Comparison of ENCODE assay signal across 19 cellular contexts in genomic region chr19:5289060-5289990, GRCh38. TPM values are rescaled to one million over a fixed set of nuclear protein-coding genes. Genes with fewer than 3 reads are reported as not detected.
DNase-seq lines count a peak whose midpoint lies in the region; ATAC-seq and TF ChIP-seq lines count a peak whose summit lies in the region.
"Had no signal": no experiment of that assay in that cellular context is flagged by ENCODE, and none has a peak within 500 bp of the region (broad histone marks: within the 10 kb centered on the region; RNA-seq: fewer than 3 reads in every experiment).

No MANE protein-coding gene starts in this region.

- POLR2A ChIA-PET in SK-N-SH (lab: Yijun Ruan, JAX): no interaction called here

- TF ChIP-seq CTCF in SK-N-SH (IDR thresholded peaks at IDR 0.05) (no peak), type B pancreatic cell (conservative IDR thresholded peaks at IDR 0.05) (no peak)

- ATAC-seq in SK-N-SH treated with all-trans-retinoic acid at 6 μM for 48 hours: no peak

- H3K27ac Mint-ChIP-seq in type B pancreatic cell: no peak overlapping the region
- H3K27ac Mint-ChIP-seq: naive B cell had no signal

- WGBS in SK-N-SH (ENCODE audit: low lambda C conversion rate): 89% methylated on average over 18 of the region's 18 CpGs

- H3K9me3 Mint-ChIP-seq in type B pancreatic cell: no peaks in the 10 kb centered on the region
- H3K9me3 Mint-ChIP-seq: CD4-positive, CD25-positive, alpha-beta regulatory T cell had no signal

- H3K36me3 ChIP-seq in SK-N-SH (replicated peaks in 1 of 2; ENCODE audit: control insufficient read depth in 1 of 2, insufficient read depth in 2 of 2, low read length in 1 of 2): peaks cover 9 to 13% of the 10 kb centered on the region in 2 experiments

- peaks cover 3% of the 10 kb centered on the region for H3F3A ChIP-seq in SK-N-SH (replicated peaks; ENCODE audit: insufficient read depth)

- H3K27me3 Mint-ChIP-seq in type B pancreatic cell: no peaks in the 10 kb centered on the region

- TF ChIP-seq RAD21 in SK-N-SH (IDR thresholded peaks at IDR 0.05; ENCODE audit: low read length): no peak

- H3K4me3 ChIP-seq in SK-N-SH (ENCODE audit: low read depth in 2 of 2, low read length in 1 of 2): no peak overlapping the region
- H3K4me3 ChIP-seq: thoracic aorta had no signal

- no peaks in the 10 kb centered on the region for H3K27me3 ChIP-seq in SK-N-SH (ENCODE audit: insufficient read depth)
- H3K27me3 ChIP-seq: ascending aorta had no signal

- H3K4me3 Mint-ChIP-seq in type B pancreatic cell: peak overlapping the region; percentile 2

- H3K4me1 Mint-ChIP-seq in type B pancreatic cell (ENCODE audit: unreplicated experiment): peaks cover 20% of the 10 kb centered on the region

- CTCF ChIA-PET in SK-N-SH (lab: Yijun Ruan, JAX): interaction anchor here (1.0 kb wide), 1 partner anchor 22 kb away, joined by 3 read pairs; no protein-coding TSS in a partner anchor

- H3K4me2 ChIP-seq in SK-N-SH: no peak overlapping the region; the same call in 1 of the 2 replicates

- no peak overlapping the region for H2AFZ ChIP-seq in SK-N-SH (ENCODE audit: low read depth)

- H3K36me3 Mint-ChIP-seq in type B pancreatic cell: peaks cover 3% of the 10 kb centered on the region

- H3K9ac ChIP-seq in SK-N-SH: no peak overlapping the region

- H4K20me1 ChIP-seq in SK-N-SH (ENCODE audit: insufficient read depth): peaks cover 79% of the 10 kb centered on the region

- H3K27ac ChIP-seq in SK-N-SH (ENCODE audit: low read depth in 2 of 2, low read length in 1 of 2) (no peak overlapping the region), caudate nucleus (ENCODE audit: low read depth, low read length) (peak overlapping the region; percentile 73)
- H3K27ac ChIP-seq: 22Rv1, ascending aorta, thoracic aorta, VCaP had no signal

- no peak for TF ChIP-seq EP300 in SK-N-SH (IDR thresholded peaks at IDR 0.05; ENCODE audit: borderline replicate concordance in 1 of 2, low read depth in 1 of 2, low read length in 1 of 2)

- DNase-seq in SK-N-SH (peak; percentile 35), caudate nucleus (lab: John Stamatoyannopoulos, UW) (peak in 2 of 61 donors; percentile 12 to 26), medulla oblongata (ENCODE audit: extremely low spot score) (peak; percentile 15), type B pancreatic cell (ENCODE audit: extremely low spot score, unreplicated experiment) (no peak), NAMALWA (ENCODE audit: low spot score) (no peak), NCI-H1105 (lab: John Stamatoyannopoulos, UW) (no peak)
- no peak for DNase-seq in stimulated activated CD4-positive, alpha-beta T cell treated with anti-CD3 and anti-CD28 coated beads, Interleukin-15, amount 100 ng/mL, for 24 hours
- DNase-seq: activated CD8-positive, alpha-beta memory T cell treated with anti-CD3 and anti-CD28 coated beads for 24 hours; activated gamma-delta T cell treated with Interleukin-2 at 50 U/mL for 16 hours; CD4-positive, CD25-positive, alpha-beta regulatory T cell; HCEC 1CT; naive B cell; NCI-H2107; NCI-H748 treated with DMSO at 0.1 percent for 48 hours had no signal

- H3K4me1 ChIP-seq in SK-N-SH (ENCODE audit: control insufficient read depth in 1 of 2, insufficient read depth in 2 of 2, low read depth in 1 of 2, low read length in 1 of 2): peaks cover 4 to 36% of the 10 kb centered on the region in 2 experiments; a peak in 1 of 4 replicates

- peaks cover 68% of the 10 kb centered on the region for H3K79me2 ChIP-seq in SK-N-SH (ENCODE audit: insufficient read depth)

- H3K9me3 ChIP-seq in SK-N-SH: no peaks in the 10 kb centered on the region
- H3K9me3 ChIP-seq: ascending aorta, thoracic aorta had no signal

- H3K9me2 ChIP-seq in SK-N-SH: no peaks in the 10 kb centered on the region

TF ChIP-seq in SK-N-SH, 30 proteins besides CTCF, POLR2A, EP300 and RAD21:
- TF ChIP-seq PBX3 (IDR thresholded peaks at IDR 0.05): no peak
- TF ChIP-seq YY1 (IDR thresholded peaks at IDR 0.05; ENCODE audit: low read depth): no peak
- no peak for TF ChIP-seq RCOR1 (IDR thresholded peaks at IDR 0.05; ENCODE audit: low read length)

TF ChIP-seq in SK-N-SH treated with all-trans-retinoic acid at 6 μM for 48 hours, 23 proteins besides CTCF, POLR2A, EP300 and RAD21:
- TF ChIP-seq CSDC2 (CRISPR knock-in tag; IDR thresholded peaks at IDR 0.05): no peak
- TF ChIP-seq POU6F1 (CRISPR knock-in tag; IDR thresholded peaks at IDR 0.05; ENCODE audit: borderline replicate concordance, low read depth): no peak
- TF ChIP-seq ESRRG (CRISPR knock-in tag; IDR thresholded peaks at IDR 0.05): no peak
- TF ChIP-seq TOX (CRISPR knock-in tag; IDR thresholded peaks at IDR 0.05; ENCODE audit: borderline replicate concordance): no peak
- TF ChIP-seq CSRNP3 (CRISPR knock-in tag; IDR thresholded peaks at IDR 0.05): no peak
- TF ChIP-seq PATZ1 (CRISPR knock-in tag; IDR thresholded peaks at IDR 0.05; ENCODE audit: borderline replicate concordance): no peak
- TF ChIP-seq TCF4 (CRISPR knock-in tag; IDR thresholded peaks at IDR 0.05; ENCODE audit: borderline replicate concordance): no peak
- no peak for TF ChIP-seq ZNF70 (CRISPR knock-in tag; IDR thresholded peaks at IDR 0.05)
- TF ChIP-seq BACH2 (CRISPR knock-in tag; IDR thresholded peaks at IDR 0.05; ENCODE audit: borderline replicate concordance): no peak
- TF ChIP-seq SNAI2 (CRISPR knock-in tag; IDR thresholded peaks at IDR 0.05): no peak
- TF ChIP-seq GLIS3 (CRISPR knock-in tag; IDR thresholded peaks at IDR 0.05): no peak
- TF ChIP-seq PPARA (CRISPR knock-in tag; IDR thresholded peaks at IDR 0.05; ENCODE audit: borderline replicate concordance): no peak
- no peak for TF ChIP-seq RARB (CRISPR knock-in tag; IDR thresholded peaks at IDR 0.05)
- TF ChIP-seq ZFP3 (CRISPR knock-in tag; IDR thresholded peaks at IDR 0.05): no peak
- TF ChIP-seq ZFP30 (CRISPR knock-in tag; IDR thresholded peaks at IDR 0.05): no peak

RNA-seq across cellular contexts. Expression of gene PTPRS, which starts 51.3 kb away (rescaled TPM):
- polyA plus RNA-seq in SK-N-SH (2012; rRNA removed): 57.1 and 91.0 TPM in 2 replicates
- 27.1 and 43.7 TPM in 2 replicates for polyA plus RNA-seq in SK-N-SH (2012; cell fraction: cytosol; rRNA removed)
- 144 and 167 TPM in 2 replicates for polyA plus RNA-seq in SK-N-SH (2012; cell fraction: nucleus; rRNA removed)
- 73.3 and 234 TPM in 2 replicates for total RNA-seq in type B pancreatic cell (ENCODE audit: low replicate concordance)

Comparison
In these comparisons a context has a peak if more than half of its experiments do, and no peak if none do; other contexts are left out.
1. DNase-seq: peak in SK-N-SH (single experiment) and medulla oblongata (single experiment); none in type B pancreatic cell (single experiment), stimulated activated CD4-positive, alpha-beta T cell treated with anti-CD3 and anti-CD28 coated beads, Interleukin-15, amount 100 ng/mL, for 24 hours (single experiment), NAMALWA (single experiment) and NCI-H1105 (single experiment).